ENCODE assay signal across 18 cellular contexts in genomic region chr7:142793156-142793555, GRCh38. TPM values are rescaled to one million over a fixed set of nuclear protein-coding genes. Genes with fewer than 3 reads are reported as not detected.
DNase-seq lines count a peak whose midpoint lies in the region; ATAC-seq lines count a peak whose summit lies in the region.
"Had no signal": no experiment of that assay in that cellular context is flagged by ENCODE, and none has a peak within 500 bp of the region (broad histone marks: within the 10 kb centered on the region; RNA-seq: fewer than 3 reads in every experiment).

No MANE protein-coding gene starts in this region.

- CTCF ChIA-PET in activated naive CD4-positive, alpha-beta T cell treated with anti-CD3 and anti-CD28 coated beads, Interleukin-2, amount 10 ng/mL, durations not matched to agents 7 days and 5 days (lab: Charles Lee) = interaction anchor here (1.1 to 21.8 kb wide), 2 partner anchors 10 to 17 kb away, joined by 3 to 346 read pairs; no protein-coding TSS in a partner anchor
- CTCF ChIA-PET in activated CD4-positive, alpha-beta memory T cell treated with anti-CD3 and anti-CD28 coated beads for 36 hours (lab: Charles Lee) = interaction anchor here (0.7 to 20.0 kb wide), 2 partner anchors 10 to 17 kb away, joined by 3 to 390 read pairs; no protein-coding TSS in a partner anchor

- H3K27me3 ChIP-seq in thymus (ENCODE audit: control insufficient read depth, insufficient read depth) = no peaks in the 10 kb centered on the region

- peaks cover 82% of the 10 kb centered on the region for H3K36me3 Mint-ChIP-seq in activated naive CD4-positive, alpha-beta T cell treated with anti-CD3 and anti-CD28 coated beads, Interleukin-2, amount 10 ng/mL, durations not matched to agents 7 days and 5 days
- peaks cover 79% of the 10 kb centered on the region for H3K36me3 Mint-ChIP-seq in activated CD4-positive, alpha-beta memory T cell treated with anti-CD3 and anti-CD28 coated beads for 36 hours
- peaks cover 77% of the 10 kb centered on the region for H3K36me3 Mint-ChIP-seq in central memory CD8-positive, alpha-beta T cell (ENCODE audit: insufficient read depth)

- H3K4me3 ChIP-seq in thymus (ENCODE audit: low read length) = peak overlapping the region; percentile 77
- H3K4me3 ChIP-seq: body of pancreas, skin epidermis had no signal

- peaks cover 9% of the 10 kb centered on the region for H3K4me1 ChIP-seq in thymus (ENCODE audit: control insufficient read depth, insufficient read depth, low read length)

- H3K27me3 Mint-ChIP-seq in activated naive CD4-positive, alpha-beta T cell treated with anti-CD3 and anti-CD28 coated beads, Interleukin-2, amount 10 ng/mL, durations not matched to agents 7 days and 5 days = peaks cover 10% of the 10 kb centered on the region
- no peaks in the 10 kb centered on the region for H3K27me3 Mint-ChIP-seq in activated CD4-positive, alpha-beta memory T cell treated with anti-CD3 and anti-CD28 coated beads for 36 hours
- no peaks in the 10 kb centered on the region for H3K27me3 Mint-ChIP-seq in central memory CD8-positive, alpha-beta T cell

- POLR2A ChIA-PET in activated CD4-positive, alpha-beta memory T cell treated with anti-CD3 and anti-CD28 coated beads for 36 hours (lab: Charles Lee) = interaction anchor here (17.9 kb wide), 1 partner anchor 15 kb away, joined by 517 read pairs; no protein-coding TSS in a partner anchor

- H3K4me3 Mint-ChIP-seq in activated naive CD4-positive, alpha-beta T cell treated with anti-CD3 and anti-CD28 coated beads, Interleukin-2, amount 10 ng/mL, durations not matched to agents 7 days and 5 days = peak overlapping the region; percentile 92
- peak overlapping the region; percentile 100 for H3K4me3 Mint-ChIP-seq in activated CD4-positive, alpha-beta memory T cell treated with anti-CD3 and anti-CD28 coated beads for 36 hours
- peak overlapping the region; percentile 95 for H3K4me3 Mint-ChIP-seq in central memory CD8-positive, alpha-beta T cell

- no peaks in the 10 kb centered on the region for H3K9me3 Mint-ChIP-seq in activated naive CD4-positive, alpha-beta T cell treated with anti-CD3 and anti-CD28 coated beads, Interleukin-2, amount 10 ng/mL, durations not matched to agents 7 days and 5 days
- H3K9me3 Mint-ChIP-seq in activated CD4-positive, alpha-beta memory T cell treated with anti-CD3 and anti-CD28 coated beads for 36 hours = no peaks in the 10 kb centered on the region
- H3K9me3 Mint-ChIP-seq in central memory CD8-positive, alpha-beta T cell = no peaks in the 10 kb centered on the region

- H3K4me1 Mint-ChIP-seq in activated naive CD4-positive, alpha-beta T cell treated with anti-CD3 and anti-CD28 coated beads, Interleukin-2, amount 10 ng/mL, durations not matched to agents 7 days and 5 days = peaks cover 40% of the 10 kb centered on the region
- peaks cover 36% of the 10 kb centered on the region for H3K4me1 Mint-ChIP-seq in activated CD4-positive, alpha-beta memory T cell treated with anti-CD3 and anti-CD28 coated beads for 36 hours (ENCODE audit: low read depth)
- H3K4me1 Mint-ChIP-seq in central memory CD8-positive, alpha-beta T cell = peaks cover 67% of the 10 kb centered on the region

- peaks cover 65% of the 10 kb centered on the region for H3K36me3 ChIP-seq in thymus (ENCODE audit: control insufficient read depth, insufficient read depth)
- H3K36me3 ChIP-seq: WERI-Rb-1 had no signal

- ATAC-seq in central memory CD8-positive, alpha-beta T cell (replicated peaks; ENCODE audit: extremely low read depth, poor library complexity, severe bottlenecking) = no peak
- ATAC-seq in HG03139 (IDR thresholded peaks at IDR 0.05; ENCODE audit: unreplicated experiment) = no peak
- ATAC-seq: body of pancreas had no signal

- in situ Hi-C loops in KBM-7 (cut with MboI; ENCODE audit: low pct_unique_long_range_greater_than_20kb, low sequenced_read_pairs) = no loop called here

- WGBS in thymus = 58% methylated on average over 5 of the region's 5 CpGs

- peak overlapping the region; percentile 89 for H3K27ac ChIP-seq in thymus (ENCODE audit: low read depth)
- H3K27ac ChIP-seq: body of pancreas, parathyroid adenoma, WERI-Rb-1 had no signal

- no peaks in the 10 kb centered on the region for H3K9me3 ChIP-seq in thymus (ENCODE audit: control insufficient read depth)
- H3K9me3 ChIP-seq: body of pancreas had no signal

- DNase-seq in activated naive CD4-positive, alpha-beta T cell treated with anti-CD3 and anti-CD28 coated beads, Interleukin-2, amount 10 ng/mL, durations not matched to agents 7 days and 5 days = no peak
- DNase-seq in activated naive CD4-positive, alpha-beta T cell treated with anti-CD3 and anti-CD28 coated beads, Interleukin-2, amount 50 U/mL, for 16 hours = no peak
- no peak for DNase-seq in activated CD4-positive, alpha-beta memory T cell treated with anti-CD3 and anti-CD28 coated beads for 36 hours
- DNase-seq in central memory CD8-positive, alpha-beta T cell (ENCODE audit: low spot score in 2 of 2) = no peak
- DNase-seq in KBM-7 (no peak), medulla oblongata (ENCODE audit: extremely low spot score) (no peak)
- DNase-seq: body of pancreas; IMR-90; NCI-H1092; NCI-H748 treated with DMSO at 0.1 percent for 48 hours; stimulated activated naive CD4-positive, alpha-beta T cell; WERI-Rb-1 had no signal

- H3K27ac Mint-ChIP-seq in activated naive CD4-positive, alpha-beta T cell treated with anti-CD3 and anti-CD28 coated beads, Interleukin-2, amount 10 ng/mL, durations not matched to agents 7 days and 5 days = peak overlapping the region; percentile 100
- peak overlapping the region; percentile 100 for H3K27ac Mint-ChIP-seq in activated CD4-positive, alpha-beta memory T cell treated with anti-CD3 and anti-CD28 coated beads for 36 hours
- peak overlapping the region; percentile 99 for H3K27ac Mint-ChIP-seq in central memory CD8-positive, alpha-beta T cell (ENCODE audit: low read depth)

- intact Hi-C loops in activated CD4-positive, alpha-beta memory T cell treated with anti-CD3 and anti-CD28 coated beads for 36 hours (cut with micrococcal nuclease) = no loop called here

RNA-seq across cellular contexts. Expression of gene PRSS2, which starts 22.4 kb away (rescaled TPM):
- total RNA-seq in activated CD4-positive, alpha-beta memory T cell treated with anti-CD3 and anti-CD28 coated beads for 36 hours = not detected
- 23.1 TPM for polyA plus RNA-seq in thymus
- total RNA-seq: fibroblast of lung, IMR-90, ureter had no signal
- polyA plus RNA-seq: fibroblast of lung, IMR-90 had no signal

RNA-seq across cellular contexts. Expression of gene PRSS1, which starts 43.9 kb away (rescaled TPM):
- total RNA-seq in activated CD4-positive, alpha-beta memory T cell treated with anti-CD3 and anti-CD28 coated beads for 36 hours = not detected
- 4.5 TPM for polyA plus RNA-seq in thymus
- total RNA-seq: fibroblast of lung, IMR-90, ureter had no signal
- polyA plus RNA-seq: fibroblast of lung, IMR-90 had no signal
